ENCODE assay signal across 1 cellular context in genomic region chr18:58991127-58991798, GRCh38.
TF ChIP-seq lines count a peak whose summit lies in the region.

No MANE protein-coding gene starts in this region.

TF ChIP-seq in HepG2, 621 proteins besides CTCF, POLR2A, EP300 and RAD21 (continued from another document):
- TF ChIP-seq, protein P1, sequence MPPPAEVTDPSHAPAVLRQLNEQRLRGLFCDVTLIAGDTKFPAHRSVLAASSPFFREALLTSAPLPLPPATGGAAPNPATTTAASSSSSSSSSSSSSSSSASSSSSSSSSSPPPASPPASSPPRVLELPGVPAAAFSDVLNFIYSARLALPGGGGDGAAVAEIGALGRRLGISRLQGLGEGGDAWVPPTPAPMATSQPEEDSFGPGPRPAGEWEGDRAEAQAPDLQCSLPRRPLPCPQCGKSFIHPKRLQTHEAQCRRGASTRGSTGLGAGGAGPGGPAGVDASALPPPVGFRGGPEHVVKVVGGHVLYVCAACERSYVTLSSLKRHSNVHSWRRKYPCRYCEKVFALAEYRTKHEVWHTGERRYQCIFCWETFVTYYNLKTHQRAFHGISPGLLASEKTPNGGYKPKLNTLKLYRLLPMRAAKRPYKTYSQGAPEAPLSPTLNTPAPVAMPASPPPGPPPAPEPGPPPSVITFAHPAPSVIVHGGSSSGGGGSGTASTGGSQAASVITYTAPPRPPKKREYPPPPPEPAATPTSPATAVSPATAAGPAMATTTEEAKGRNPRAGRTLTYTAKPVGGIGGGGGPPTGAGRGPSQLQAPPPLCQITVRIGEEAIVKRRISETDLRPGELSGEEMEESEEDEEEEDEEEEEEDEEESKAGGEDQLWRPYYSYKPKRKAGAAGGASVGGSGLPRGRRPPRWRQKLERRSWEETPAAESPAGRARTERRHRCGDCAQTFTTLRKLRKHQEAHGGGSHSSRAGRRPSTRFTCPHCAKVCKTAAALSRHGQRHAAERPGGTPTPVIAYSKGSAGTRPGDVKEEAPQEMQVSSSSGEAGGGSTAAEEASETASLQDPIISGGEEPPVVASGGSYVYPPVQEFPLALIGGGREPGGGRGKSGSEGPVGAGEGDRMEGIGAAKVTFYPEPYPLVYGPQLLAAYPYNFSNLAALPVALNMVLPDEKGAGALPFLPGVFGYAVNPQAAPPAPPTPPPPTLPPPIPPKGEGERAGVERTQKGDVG (CRISPR knock-in tag; IDR thresholded peaks at IDR 0.05; ENCODE audit: borderline replicate concordance) = no peak
- TF ChIP-seq MAZ (IDR thresholded peaks at IDR 0.05; ENCODE audit: borderline replicate concordance, low read depth, low read length) (no peak), MAZ (CRISPR knock-in tag; IDR thresholded peaks at IDR 0.05; ENCODE audit: low read depth) (no peak)
